1 cellular context compared by ENCODE assay signal in genomic region chr6:80541886-80542285, GRCh38.
TF ChIP-seq lines count a peak whose summit lies in the region.

No MANE protein-coding gene starts in this region.

TF ChIP-seq in HCT116, 20 proteins besides CTCF, POLR2A, EP300 and RAD21:
- TF ChIP-seq ATF3 (IDR thresholded peaks at IDR 0.05) (no peak), ZBTB33 (IDR thresholded peaks at IDR 0.05; ENCODE audit: extremely low read depth, insufficient replicate concordance, low read length) (no peak), SRF (IDR thresholded peaks at IDR 0.05; ENCODE audit: low read depth) (no peak), SP1 (IDR thresholded peaks at IDR 0.05; ENCODE audit: low read depth) (no peak), CBX3 (IDR thresholded peaks at IDR 0.05; ENCODE audit: low read depth) (no peak)
